In the genomic region with DNA sequence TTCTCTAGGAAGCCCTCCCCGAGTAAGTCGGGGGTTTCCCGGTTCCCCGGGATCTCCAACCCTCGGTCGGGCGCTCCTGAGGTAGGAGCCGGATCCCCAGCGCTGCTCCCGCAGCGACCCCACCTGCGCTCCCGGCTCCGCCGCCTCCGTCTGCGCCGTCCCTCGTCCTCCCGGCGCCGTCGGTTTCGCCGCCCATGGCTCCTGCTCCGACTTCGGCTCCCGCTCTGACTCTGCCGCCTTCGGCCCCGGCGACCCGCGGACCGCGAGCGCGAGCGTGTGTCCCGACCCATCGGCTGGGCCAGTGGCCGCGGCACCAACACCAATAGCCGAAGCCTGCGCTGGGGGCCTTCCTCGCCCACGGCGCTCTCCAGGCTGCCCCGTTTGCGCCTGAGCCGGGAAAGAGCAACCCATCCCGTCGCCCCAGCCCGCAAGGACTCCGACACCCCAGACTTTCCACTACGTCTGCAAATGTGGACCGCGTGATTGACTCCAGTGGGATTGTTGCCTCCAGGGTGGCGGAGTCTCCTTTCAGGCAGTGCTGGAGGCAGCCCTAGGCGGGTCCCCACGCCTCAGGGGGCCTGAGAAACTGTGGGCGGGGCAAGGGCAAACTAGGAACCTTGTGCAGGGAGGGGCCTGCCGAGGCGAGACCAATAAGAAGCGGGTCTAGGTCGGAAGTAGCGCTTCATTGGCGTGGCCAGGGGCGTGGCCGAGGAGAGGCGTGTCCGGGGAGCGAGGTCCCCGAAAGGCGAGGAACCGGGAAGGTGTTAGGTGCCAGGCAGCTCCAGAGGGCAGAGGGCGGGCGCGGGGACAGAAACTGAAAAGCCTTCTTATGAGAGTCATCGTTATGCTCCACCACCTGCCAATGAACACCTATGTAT, we compare ENCODE assay signal across 8 cellular contexts. TPM values are rescaled to one million over a fixed set of nuclear protein-coding genes. Genes with fewer than 3 reads are reported as not detected.
DNase-seq lines count a peak whose midpoint lies in the region; ATAC-seq and TF ChIP-seq lines count a peak whose summit lies in the region.

CACTIN (minus strand) TSS at position 318 of the 878 bp plus-strand sequence; CDS start at position 290, 28 bp downstream.

- H3K36me3 Mint-ChIP-seq in activated T-helper 1 cell treated with anti-CD3 and anti-CD28 coated beads, Interleukin-12 subunit alpha, Interleukin-12 subunit beta, Interleukin-2, Interleukin-4 antibody, amounts not matched to agents 30 ng/mL and 10 ng/mL and 1 ng/mL, durations not matched to agents 14 hours and 24 hours and 36 hours (ENCODE audit: low read depth): peaks cover 1% of the 10 kb centered on the region

- peak within 1 kb of the TSS; percentile 89 for H3K4me3 Mint-ChIP-seq in activated T-helper 1 cell treated with anti-CD3 and anti-CD28 coated beads, Interleukin-12 subunit alpha, Interleukin-12 subunit beta, Interleukin-2, Interleukin-4 antibody, amounts not matched to agents 30 ng/mL and 10 ng/mL and 1 ng/mL, durations not matched to agents 14 hours and 24 hours and 36 hours

- peak in 3 of 4 donors; percentile 52 to 75 (median 63) for TF ChIP-seq POLR2A in esophagus squamous epithelium (IDR thresholded peaks at IDR 0.05)

- H3K27ac ChIP-seq in esophagus squamous epithelium: peak within 1 kb of the TSS; percentile 89 to 99 (median 94)

- H3K27me3 ChIP-seq in esophagus squamous epithelium: no peaks in the 10 kb centered on the region

- DNase-seq in DMS53 (lab: John Stamatoyannopoulos, UW) (peak; percentile 99), Kasumi-1 (lab: John Stamatoyannopoulos, UW) (peak; percentile 98 to 99), RPMI7951 (ENCODE audit: low read depth) (peak; percentile 98), esophagus squamous epithelium (lab: John Stamatoyannopoulos, UW) (peak; percentile 90), myocyte (ENCODE audit: low read depth) (peak; percentile 99)
- DNase-seq in activated T-helper 1 cell treated with anti-CD3 and anti-CD28 coated beads, Interleukin-12 subunit alpha, Interleukin-12 subunit beta, Interleukin-2, Interleukin-4 antibody, amounts not matched to agents 30 ng/mL and 10 ng/mL and 1 ng/mL, durations not matched to agents 14 hours and 24 hours and 36 hours (ENCODE audit: low spot score): peak; percentile 98
- peak; percentile 96 to 99 for DNase-seq in stimulated activated CD8-positive, alpha-beta memory T cell treated with anti-CD3 and anti-CD28 coated beads, Interleukin-7, amount 100 ng/mL, for 48 hours (ENCODE audit: extremely low read depth in 1 of 2, low read depth in 1 of 2)

- peak in 1 of 6 experiments; percentile 41 for TF ChIP-seq CTCF in esophagus squamous epithelium (IDR thresholded peaks at IDR 0.05)

- H3K36me3 ChIP-seq in esophagus squamous epithelium: peaks cover 0 to 39% (median 9%) of the 10 kb centered on the region in 3 donors

- peaks cover 13% of the 10 kb centered on the region for H3K4me1 Mint-ChIP-seq in activated T-helper 1 cell treated with anti-CD3 and anti-CD28 coated beads, Interleukin-12 subunit alpha, Interleukin-12 subunit beta, Interleukin-2, Interleukin-4 antibody, amounts not matched to agents 30 ng/mL and 10 ng/mL and 1 ng/mL, durations not matched to agents 14 hours and 24 hours and 36 hours (ENCODE audit: low read depth)

- H3K9me3 ChIP-seq in esophagus squamous epithelium: no peaks in the 10 kb centered on the region

- H3K4me3 ChIP-seq in esophagus squamous epithelium: peak within 1 kb of the TSS; percentile 86 to 99 (median 94)

- no peaks in the 10 kb centered on the region for H3K9me3 Mint-ChIP-seq in activated T-helper 1 cell treated with anti-CD3 and anti-CD28 coated beads, Interleukin-12 subunit alpha, Interleukin-12 subunit beta, Interleukin-2, Interleukin-4 antibody, amounts not matched to agents 30 ng/mL and 10 ng/mL and 1 ng/mL, durations not matched to agents 14 hours and 24 hours and 36 hours

- ATAC-seq in GM21786 (IDR thresholded peaks at IDR 0.05; ENCODE audit: unreplicated experiment): peak; percentile 81

- 0 to 1% methylated on average over 17 to 63 of the region's 80 CpGs for WGBS in esophagus squamous epithelium, 2 donors

- peak within 1 kb of the TSS; percentile 97 for H3K27ac Mint-ChIP-seq in activated T-helper 1 cell treated with anti-CD3 and anti-CD28 coated beads, Interleukin-12 subunit alpha, Interleukin-12 subunit beta, Interleukin-2, Interleukin-4 antibody, amounts not matched to agents 30 ng/mL and 10 ng/mL and 1 ng/mL, durations not matched to agents 14 hours and 24 hours and 36 hours

- peaks cover 16 to 32% (median 23%) of the 10 kb centered on the region in 3 donors for H3K4me1 ChIP-seq in esophagus squamous epithelium

- intact Hi-C loops in activated T-helper 1 cell treated with anti-CD3 and anti-CD28 coated beads, Interleukin-12 subunit alpha, Interleukin-12 subunit beta, Interleukin-2, Interleukin-4 antibody, amounts not matched to agents 30 ng/mL and 10 ng/mL and 1 ng/mL, durations not matched to agents 14 hours and 24 hours and 36 hours (cut with micrococcal nuclease): loop anchor here (1.0 to 10.0 kb wide), 9 partner anchors 54 to 1202 kb away; partner anchors contain the start of genes DAPK3, FZR1, HMG20B and MFSD12
- intact Hi-C loops in esophagus squamous epithelium (cut with DNase I): no loop called here

- H3K27me3 Mint-ChIP-seq in activated T-helper 1 cell treated with anti-CD3 and anti-CD28 coated beads, Interleukin-12 subunit alpha, Interleukin-12 subunit beta, Interleukin-2, Interleukin-4 antibody, amounts not matched to agents 30 ng/mL and 10 ng/mL and 1 ng/mL, durations not matched to agents 14 hours and 24 hours and 36 hours (ENCODE audit: insufficient read depth): no peaks in the 10 kb centered on the region

RNA-seq across cellular contexts. Expression of gene CACTIN, which starts in this region (rescaled TPM):
- total RNA-seq in RPMI7951 (2014; rRNA removed; shearing (Covaris generic)): 16.5 and 21.6 TPM in 2 replicates
- total RNA-seq in activated T-helper 1 cell treated with anti-CD3 and anti-CD28 coated beads, Interleukin-12 subunit alpha, Interleukin-12 subunit beta, Interleukin-2, Interleukin-4 antibody, amounts not matched to agents 30 ng/mL and 10 ng/mL and 1 ng/mL, durations not matched to agents 14 hours and 24 hours and 36 hours: 37.2 and 40.8 TPM in 2 replicates
- total RNA-seq in esophagus squamous epithelium (10 to 100 TPM; 15.9 to 26.7 (median 21.3) TPM), myocyte (33.8 and 34.9 TPM in 2 replicates)
- polyA plus RNA-seq in myocyte (2012): 19.7 TPM

Comparison
In these comparisons a context has a peak if more than half of its experiments do, and no peak if none do; other contexts are left out.
1. Peak in every context shown above with its lines: DNase-seq, ATAC-seq, H3K4me3 ChIP-seq and H3K27ac ChIP-seq.